ENCODE assay signal across 8 cellular contexts in genomic region chr5:151164687-151165392, GRCh38. TPM values are rescaled to one million over a fixed set of nuclear protein-coding genes. Genes with fewer than 3 reads are reported as not detected.
DNase-seq lines count a peak whose midpoint lies in the region; ATAC-seq and TF ChIP-seq lines count a peak whose summit lies in the region.

No MANE protein-coding gene starts in this region.

- no peaks in the 10 kb centered on the region for H3K36me3 Mint-ChIP-seq in GM23338 (ENCODE audit: low read depth)
- H3K36me3 Mint-ChIP-seq in activated naive CD4-positive, alpha-beta T cell treated with anti-CD3 and anti-CD28 coated beads, Interleukin-2, amount 50 U/mL, for 24 hours: no peaks in the 10 kb centered on the region

- H4K20me1 ChIP-seq in GM23338 (replicated peaks; ENCODE audit: insufficient read depth): no peaks in the 10 kb centered on the region
- no peaks in the 10 kb centered on the region for H4K20me1 ChIP-seq in SK-N-SH (ENCODE audit: insufficient read depth)

- H3K4me3 ChIP-seq in GM23338 (no peak overlapping the region), LNCaP clone FGC (ENCODE audit: low read depth, low read length) (no peak overlapping the region), SK-N-SH (ENCODE audit: low read depth in 2 of 2, low read length in 1 of 2) (peak overlapping the region in 1 of 2 experiments; percentile 34; a peak in 1 of 4 replicates), prostate gland (no peak overlapping the region)

- H3K4me3 Mint-ChIP-seq in GM23338: no peak overlapping the region
- no peak overlapping the region for H3K4me3 Mint-ChIP-seq in activated naive CD4-positive, alpha-beta T cell treated with anti-CD3 and anti-CD28 coated beads, Interleukin-2, amount 50 U/mL, for 24 hours

- H3K27ac ChIP-seq in GM23338 (ENCODE audit: low read depth) (no peak overlapping the region), SK-N-SH (ENCODE audit: low read depth in 2 of 2, low read length in 1 of 2) (no peak overlapping the region), prostate gland (no peak overlapping the region)

- peaks cover 9% of the 10 kb centered on the region; the same call in 2 of the 3 replicates for H3K4me1 Mint-ChIP-seq in GM23338
- H3K4me1 Mint-ChIP-seq in activated naive CD4-positive, alpha-beta T cell treated with anti-CD3 and anti-CD28 coated beads, Interleukin-2, amount 50 U/mL, for 24 hours: peaks cover 32% of the 10 kb centered on the region

- H3K4me2 ChIP-seq in GM23338: no peak overlapping the region
- H3K4me2 ChIP-seq in SK-N-SH: no peak overlapping the region

- TF ChIP-seq POLR2A in prostate gland (IDR thresholded peaks at IDR 0.05): no peak

- no peaks in the 10 kb centered on the region for H3F3A ChIP-seq in GM23338 (replicated peaks; ENCODE audit: low read depth)
- H3F3A ChIP-seq in SK-N-SH (replicated peaks; ENCODE audit: insufficient read depth): no peaks in the 10 kb centered on the region

- H3K4me1 ChIP-seq in GM23338 (ENCODE audit: insufficient read depth): no peaks in the 10 kb centered on the region; the same call in 1 of the 2 replicates
- H3K4me1 ChIP-seq in SK-N-SH (ENCODE audit: control insufficient read depth in 1 of 2, insufficient read depth in 2 of 2, low read depth in 1 of 2, low read length in 1 of 2): no peaks in the 10 kb centered on the region
- no peaks in the 10 kb centered on the region for H3K4me1 ChIP-seq in prostate gland (replicated peaks)

- peak; percentile 48 for DNase-seq in GF-D8 (lab: John Stamatoyannopoulos, UW)
- peak; percentile 87 for DNase-seq in GM23338 (ENCODE audit: low spot score)
- DNase-seq in LNCaP clone FGC (ENCODE audit: low read depth): peak; percentile 58
- peak; percentile 76 for DNase-seq in SK-N-SH
- no peak for DNase-seq in Right ventricle myocardium inferior (ENCODE audit: missing footprints)
- DNase-seq in prostate gland (ENCODE audit: low spot score): peak; percentile 74

- TF ChIP-seq EP300 in SK-N-SH (IDR thresholded peaks at IDR 0.05; ENCODE audit: borderline replicate concordance in 1 of 2, low read depth in 1 of 2, low read length in 1 of 2): no peak

- no peak overlapping the region for H3K9ac ChIP-seq in SK-N-SH

- 33% methylated on average over 8 of the region's 8 CpGs for WGBS in SK-N-SH (ENCODE audit: low lambda C conversion rate)
- 35% methylated on average over 8 of the region's 8 CpGs for WGBS in prostate gland

- no peaks in the 10 kb centered on the region for H3K27me3 ChIP-seq in GM23338 (ENCODE audit: insufficient read depth)
- H3K27me3 ChIP-seq in SK-N-SH (ENCODE audit: insufficient read depth): no peaks in the 10 kb centered on the region; the same call in 1 of the 2 replicates
- no peaks in the 10 kb centered on the region for H3K27me3 ChIP-seq in prostate gland (replicated peaks; ENCODE audit: insufficient read depth)

- H3K9me3 Mint-ChIP-seq in GM23338: no peaks in the 10 kb centered on the region; the same call in 1 of the 3 replicates
- H3K9me3 Mint-ChIP-seq in activated naive CD4-positive, alpha-beta T cell treated with anti-CD3 and anti-CD28 coated beads, Interleukin-2, amount 50 U/mL, for 24 hours: no peaks in the 10 kb centered on the region

- H2AFZ ChIP-seq in GM23338: peak overlapping the region; percentile 20; the same call in 1 of the 2 replicates
- H2AFZ ChIP-seq in SK-N-SH (ENCODE audit: low read depth): no peak overlapping the region

- no peaks in the 10 kb centered on the region for H3K36me3 ChIP-seq in GM23338 (ENCODE audit: insufficient read depth)
- no peaks in the 10 kb centered on the region for H3K36me3 ChIP-seq in SK-N-SH (replicated peaks in 1 of 2; ENCODE audit: control insufficient read depth in 1 of 2, insufficient read depth in 2 of 2, low read length in 1 of 2)
- H3K36me3 ChIP-seq in prostate gland: no peaks in the 10 kb centered on the region

- H3K27ac Mint-ChIP-seq in GM23338: no peak overlapping the region
- peak overlapping the region; percentile 32 for H3K27ac Mint-ChIP-seq in activated naive CD4-positive, alpha-beta T cell treated with anti-CD3 and anti-CD28 coated beads, Interleukin-2, amount 50 U/mL, for 24 hours

- CTCF ChIA-PET in SK-N-SH (lab: Yijun Ruan, JAX): interaction anchor here (0.6 to 13.8 kb wide), 45 partner anchors 8 to 494 kb away, joined by 3 to 540 read pairs (median 4); partner anchors contain the start of genes ANXA6, CCDC69 and TNIP1

- H3K9me3 ChIP-seq in SK-N-SH (no peaks in the 10 kb centered on the region), prostate gland (no peaks in the 10 kb centered on the region)

- peak; percentile 97 for TF ChIP-seq RAD21 in SK-N-SH (IDR thresholded peaks at IDR 0.05; ENCODE audit: low read length)

- intact Hi-C loops in Right ventricle myocardium inferior (cut with DNase I) (loop anchor here (1.0 to 5.0 kb wide), 5 partner anchors 39 to 363 kb away; no protein-coding TSS in a partner anchor), prostate gland (cut with DNase I) (loop anchor here (2.0 to 5.0 kb wide), 2 partner anchors 38 to 113 kb away; no protein-coding TSS in a partner anchor)

- H3K9me2 ChIP-seq in GM23338 (ENCODE audit: insufficient read depth) (no peaks in the 10 kb centered on the region), SK-N-SH (no peaks in the 10 kb centered on the region)

- peak; percentile 98 for ATAC-seq in GM23338
- ATAC-seq in Right ventricle myocardium inferior: peak; percentile 84
- no peak for ATAC-seq in HG02970 (IDR thresholded peaks at IDR 0.05; ENCODE audit: low FRiP score, unreplicated experiment)

- TF ChIP-seq CTCF in GM23338 (conservative IDR thresholded peaks at IDR 0.05; ENCODE audit: low read depth in 2 of 2) (peak; percentile 96), LNCaP clone FGC (IDR thresholded peaks at IDR 0.05; ENCODE audit: control insufficient read depth, extremely low read depth, insufficient read depth) (peak; percentile 92), SK-N-SH (IDR thresholded peaks at IDR 0.05) (peak; percentile 93), prostate gland (IDR thresholded peaks at IDR 0.05) (peak; percentile 71 to 91 (median 87))

- no peaks in the 10 kb centered on the region for H3K79me2 ChIP-seq in GM23338 (replicated peaks; ENCODE audit: insufficient read depth)
- no peaks in the 10 kb centered on the region for H3K79me2 ChIP-seq in SK-N-SH (ENCODE audit: insufficient read depth)

- POLR2A ChIA-PET in SK-N-SH (lab: Yijun Ruan, JAX): interaction anchor here (0.6 to 1.7 kb wide), 2 partner anchors 39 to 99 kb away, joined by 3 to 8 read pairs; no protein-coding TSS in a partner anchor

- H3K27me3 Mint-ChIP-seq in GM23338 (ENCODE audit: insufficient read depth, low read depth, poor library complexity): no peaks in the 10 kb centered on the region
- H3K27me3 Mint-ChIP-seq in activated naive CD4-positive, alpha-beta T cell treated with anti-CD3 and anti-CD28 coated beads, Interleukin-2, amount 50 U/mL, for 24 hours: no peaks in the 10 kb centered on the region

TF ChIP-seq in GM23338, 12 proteins besides CTCF, POLR2A, EP300 and RAD21 (continues in another document):
- TF ChIP-seq STAT1 (IDR thresholded peaks at IDR 0.05; ENCODE audit: unreplicated experiment) (no peak), ZNF331 (CRISPR knock-in tag; IDR thresholded peaks at IDR 0.05; ENCODE audit: low read depth) (no peak), ETS1 (IDR thresholded peaks at IDR 0.05) (no peak)

TF ChIP-seq in SK-N-SH, 30 proteins besides CTCF, POLR2A, EP300 and RAD21:
- peak; percentile 85 for TF ChIP-seq SMC3 (IDR thresholded peaks at IDR 0.05; ENCODE audit: low read depth, low read length)
- no peak for TF ChIP-seq ELF1 (IDR thresholded peaks at IDR 0.05)
- peak; percentile 17 for TF ChIP-seq CHD2 (IDR thresholded peaks at IDR 0.05; ENCODE audit: low read length, partially characterized antibody)

RNA-seq across cellular contexts. Expression of gene ANXA6, which starts 7.3 kb away (rescaled TPM):
- 87.4 and 110 TPM in 2 replicates for total RNA-seq in GM23338 (2014; rRNA removed; shearing (Covaris generic))
- polyA plus RNA-seq in GM23338 (2016; fragmentation: Nextera tagmentation; extraction: Ambion mirVana) (26.5 and 30.2 TPM in 2 replicates), SK-N-SH (2012; rRNA removed) (87.5 and 101 TPM in 2 replicates)
- 81.3 and 90.1 TPM in 2 replicates for polyA plus RNA-seq in SK-N-SH (2012; cell fraction: cytosol; rRNA removed)
- 83.3 and 89.2 TPM in 2 replicates for polyA plus RNA-seq in SK-N-SH (2012; cell fraction: nucleus; rRNA removed)
- total RNA-seq in Right ventricle myocardium inferior (222 TPM), prostate gland (100 to 1,000 TPM in 1 of 2 donors, 10 to 100 TPM in 1; 85.7 to 184 TPM)

RNA-seq across cellular contexts. Expression of gene CCDC69, which starts 59.1 kb away (rescaled TPM):
- 5.3 and 6.6 TPM in 2 replicates for total RNA-seq in GM23338 (2014; rRNA removed; shearing (Covaris generic))
- polyA plus RNA-seq in GM23338 (2016; fragmentation: Nextera tagmentation; extraction: Ambion mirVana) (2.7 and 3.0 TPM in 2 replicates), SK-N-SH (2012; rRNA removed) (0.38 and 0.54 TPM in 2 replicates)
- polyA plus RNA-seq in SK-N-SH (2012; cell fraction: cytosol; rRNA removed): 0.41 and 0.56 TPM in 2 replicates
- 0.21 and 0.22 TPM in 2 replicates for polyA plus RNA-seq in SK-N-SH (2012; cell fraction: nucleus; rRNA removed)
- total RNA-seq in Right ventricle myocardium inferior (181 TPM), prostate gland (10 to 100 TPM; 28.2 to 53.8 TPM)
